15 cellular contexts compared by ENCODE assay signal in genomic region chr10:123721441-123722049, GRCh38. TPM values are rescaled to one million over a fixed set of nuclear protein-coding genes. Genes with fewer than 3 reads are reported as not detected.
DNase-seq lines count a peak whose midpoint lies in the region; ATAC-seq and TF ChIP-seq lines count a peak whose summit lies in the region.
"Had no signal": no experiment of that assay in that cellular context is flagged by ENCODE, and none has a peak within 500 bp of the region (broad histone marks: within the 10 kb centered on the region; RNA-seq: fewer than 3 reads in every experiment).

No MANE protein-coding gene starts in this region.

- peaks cover 14% of the 10 kb centered on the region for H3K27me3 Mint-ChIP-seq in nephron progenitor cell (ENCODE audit: low read depth, poor library complexity)

- H3K4me1 Mint-ChIP-seq in nephron progenitor cell, result no peaks in the 10 kb centered on the region
- H3K4me1 Mint-ChIP-seq: CD14-positive monocyte; CD4-positive, alpha-beta memory T cell; H9 had no signal

- H3K4me3 Mint-ChIP-seq in nephron progenitor cell, result no peak overlapping the region
- H3K4me3 Mint-ChIP-seq: CD14-positive monocyte; CD4-positive, alpha-beta memory T cell; H9 had no signal

- ATAC-seq in HG03025 (IDR thresholded peaks at IDR 0.05; ENCODE audit: low FRiP score, unreplicated experiment), result no peak
- ATAC-seq in HG02885 (IDR thresholded peaks at IDR 0.05; ENCODE audit: poor library complexity, unreplicated experiment), result no peak
- no peak for ATAC-seq in GM19467 (IDR thresholded peaks at IDR 0.05; ENCODE audit: unreplicated experiment)
- ATAC-seq: A549 had no signal

- TF ChIP-seq CTCF in nephron progenitor cell (IDR thresholded peaks at IDR 0.05), result no peak

- peak; percentile 13 for DNase-seq in DMS 273 (lab: John Stamatoyannopoulos, UW; ENCODE audit: unreplicated experiment)
- DNase-seq in DMS 273 treated with DMSO at 0.1 percent for 48 hours (lab: John Stamatoyannopoulos, UW), result no peak
- DNase-seq in ecto neural progenitor cell (ENCODE audit: low spot score), result peak; percentile 34
- DNase-seq in nephron progenitor cell, result no peak
- DNase-seq in posterior vena cava (ENCODE audit: low spot score), result peak; percentile 45
- DNase-seq: CD4-positive, alpha-beta memory T cell; DMS53; GDM1; H9 had no signal

- no peaks in the 10 kb centered on the region for H3K36me3 Mint-ChIP-seq in nephron progenitor cell (ENCODE audit: low read depth)
- H3K36me3 Mint-ChIP-seq: CD14-positive monocyte; CD4-positive, alpha-beta memory T cell had no signal

- intact Hi-C loops in posterior vena cava (cut with DNase I), result no loop called here

- H3K9me3 Mint-ChIP-seq in nephron progenitor cell, result no peaks in the 10 kb centered on the region

- H3K27ac Mint-ChIP-seq in nephron progenitor cell, result peak overlapping the region; percentile 17
- H3K27ac Mint-ChIP-seq: CD4-positive, alpha-beta memory T cell; H9 had no signal

RNA-seq across cellular contexts. Expression of gene GPR26, which starts 55.4 kb away (rescaled TPM):
- not detected for total RNA-seq in posterior vena cava
- total RNA-seq: CD4-positive, alpha-beta memory T cell; HT-29 had no signal

Comparison
In these comparisons a context has a peak if more than half of its experiments do, and no peak if none do; other contexts are left out.
1. DNase-seq: peak in DMS 273 (single experiment), ecto neural progenitor cell (single experiment) and posterior vena cava (single experiment); none in DMS 273 treated with DMSO at 0.1 percent for 48 hours (single experiment) and nephron progenitor cell (single experiment).